In the genomic region with DNA sequence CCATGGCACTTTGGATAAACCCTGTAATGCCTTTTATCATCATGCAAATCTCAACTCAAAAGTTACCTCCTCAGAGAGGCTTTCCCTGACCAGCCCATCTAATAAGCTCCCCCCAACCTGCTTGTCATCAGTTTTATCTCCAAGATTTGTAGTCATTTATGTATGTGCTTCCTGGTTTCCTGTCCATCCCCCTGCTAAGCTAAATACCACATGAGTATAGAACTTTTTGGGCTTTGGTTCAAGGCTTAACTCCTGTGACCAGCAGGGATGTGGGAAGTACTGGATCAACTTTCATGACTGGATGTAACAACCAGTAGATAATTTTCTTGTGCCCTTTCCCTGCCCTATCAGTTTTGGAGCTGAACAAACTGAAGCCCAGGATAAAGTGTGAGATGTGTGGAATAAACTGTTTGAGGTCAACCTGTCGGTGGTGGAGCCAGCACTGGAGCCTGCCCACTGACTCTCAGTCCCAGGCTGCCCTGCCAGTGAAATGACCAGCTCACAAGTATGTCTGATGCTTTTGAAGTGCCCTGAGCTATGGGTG, we compare ENCODE assay signal across 1 cellular context.
TF ChIP-seq lines count a peak whose summit lies in the region.

No MANE protein-coding gene starts in this region.

TF ChIP-seq in HepG2, 621 proteins besides CTCF, POLR2A, EP300 and RAD21 (continued from another document):
- TF ChIP-seq, protein P1, sequence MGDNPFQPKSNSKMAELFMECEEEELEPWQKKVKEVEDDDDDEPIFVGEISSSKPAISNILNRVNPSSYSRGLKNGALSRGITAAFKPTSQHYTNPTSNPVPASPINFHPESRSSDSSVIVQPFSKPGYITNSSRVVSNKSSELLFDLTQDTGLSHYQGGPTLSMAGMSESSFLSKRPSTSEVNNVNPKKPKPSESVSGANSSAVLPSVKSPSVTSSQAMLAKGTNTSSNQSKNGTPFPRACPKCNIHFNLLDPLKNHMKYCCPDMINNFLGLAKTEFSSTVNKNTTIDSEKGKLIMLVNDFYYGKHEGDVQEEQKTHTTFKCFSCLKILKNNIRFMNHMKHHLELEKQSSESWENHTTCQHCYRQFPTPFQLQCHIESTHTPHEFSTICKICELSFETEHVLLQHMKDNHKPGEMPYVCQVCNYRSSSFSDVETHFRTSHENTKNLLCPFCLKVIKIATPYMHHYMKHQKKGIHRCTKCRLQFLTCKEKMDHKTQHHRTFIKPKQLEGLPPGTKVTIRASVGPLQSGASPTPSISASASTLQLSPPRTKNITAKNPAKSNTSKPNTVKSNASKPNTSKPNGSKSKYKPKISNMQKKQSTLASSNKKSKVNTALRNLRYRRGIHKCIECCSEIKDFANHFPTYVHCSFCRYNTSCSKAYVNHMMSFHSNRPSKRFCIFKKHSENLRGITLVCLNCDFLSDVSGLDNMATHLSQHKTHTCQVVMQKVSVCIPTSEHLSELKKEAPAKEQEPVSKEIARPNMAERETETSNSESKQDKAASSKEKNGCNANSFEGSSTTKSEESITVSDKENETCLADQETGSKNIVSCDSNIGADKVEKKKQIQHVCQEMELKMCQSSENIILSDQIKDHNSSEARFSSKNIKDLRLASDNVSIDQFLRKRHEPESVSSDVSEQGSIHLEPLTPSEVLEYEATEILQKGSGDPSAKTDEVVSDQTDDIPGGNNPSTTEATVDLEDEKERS (CRISPR knock-in tag; IDR thresholded peaks at IDR 0.05), result no peak
- no peak for TF ChIP-seq MXD3 (CRISPR knock-in tag; IDR thresholded peaks at IDR 0.05)
- no peak for TF ChIP-seq PAX8 (CRISPR knock-in tag; IDR thresholded peaks at IDR 0.05; ENCODE audit: borderline replicate concordance)
- TF ChIP-seq ZSCAN9 (CRISPR knock-in tag; IDR thresholded peaks at IDR 0.05; ENCODE audit: borderline replicate concordance), result no peak
- TF ChIP-seq TOPORS (CRISPR knock-in tag; IDR thresholded peaks at IDR 0.05), result no peak
